1 cellular context compared by ENCODE assay signal in genomic region chrX:155048997-155049619, GRCh38.
TF ChIP-seq lines count a peak whose summit lies in the region.

No MANE protein-coding gene starts in this region.

TF ChIP-seq in A549, 52 proteins besides CTCF, POLR2A, EP300 and RAD21 (continued from another document):
- TF ChIP-seq PBX3 (IDR thresholded peaks at IDR 0.05) (no peak), HDAC2 (IDR thresholded peaks at IDR 0.05) (no peak), RCOR1 (IDR thresholded peaks at IDR 0.05; ENCODE audit: low read depth, low read length) (no peak), HOXB13 (CRISPR knock-in tag; IDR thresholded peaks at IDR 0.05; ENCODE audit: low read depth) (no peak), ESRRA (IDR thresholded peaks at IDR 0.05; ENCODE audit: borderline replicate concordance, low read length) (no peak)
